Comparison of ENCODE assay signal across 1 cellular context in genomic region chr2:213104903-213105202, GRCh38.
TF ChIP-seq lines count a peak whose summit lies in the region.

No MANE protein-coding gene starts in this region.

TF ChIP-seq in GM12878, 131 proteins besides CTCF, POLR2A, EP300 and RAD21:
- TF ChIP-seq NR2C1 (IDR thresholded peaks at IDR 0.05) (no peak), SPI1 (IDR thresholded peaks at IDR 0.05; ENCODE audit: borderline replicate concordance, insufficient read depth, low read depth, low read length) (no peak), ESRRA (IDR thresholded peaks at IDR 0.05; ENCODE audit: low read length) (no peak), BCLAF1 (IDR thresholded peaks at IDR 0.05) (no peak)
TF ChIP-seq in GM12878: peak in this region for 0.
